36 cellular contexts compared by ENCODE assay signal in the genomic region with DNA sequence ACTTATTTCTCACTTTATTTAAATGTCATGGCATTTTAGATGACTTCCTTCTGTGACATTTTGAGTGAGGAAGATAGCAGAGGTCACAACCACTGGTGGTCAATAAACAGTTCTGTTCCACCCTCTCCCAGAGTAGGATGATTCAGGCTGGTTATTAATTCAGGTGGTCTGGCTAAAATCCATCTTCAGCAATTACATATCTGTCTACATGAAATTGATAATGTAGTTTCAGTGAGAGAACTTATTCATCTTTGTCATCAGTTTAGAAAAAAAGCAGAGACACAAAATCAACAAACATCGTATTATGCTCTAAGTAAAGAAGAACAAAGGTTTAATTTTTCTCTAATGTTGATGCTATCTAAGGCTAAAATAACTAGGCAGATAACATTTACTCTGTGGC.
"Had no signal": no experiment of that assay in that cellular context is flagged by ENCODE, and none has a peak within 500 bp of the region (broad histone marks: within the 10 kb centered on the region; RNA-seq: fewer than 3 reads in every experiment).

No MANE protein-coding gene starts in this region.

- H3K36me3 ChIP-seq: adrenal gland, breast epithelium, cardiac muscle cell, gastrocnemius medialis, heart left ventricle had no signal

- ATAC-seq: activated CD4-positive, alpha-beta T cell treated with anti-CD3 and anti-CD28 coated beads for 36 hours; activated CD8-positive, alpha-beta memory T cell treated with anti-CD3 and anti-CD28 coated beads, Interleukin-2, amount 10 ng/mL, durations not matched to agents 7 days and 5 days; activated CD8-positive, alpha-beta T cell treated with anti-CD3 and anti-CD28 coated beads, Interleukin-2, amount 10 ng/mL, durations not matched to agents 7 days and 5 days; activated naive CD8-positive, alpha-beta T cell treated with anti-CD3 and anti-CD28 coated beads, Interleukin-2, amount 50 U/mL, for 24 hours; esophagus mucosa; gastrocnemius medialis; heart left ventricle had no signal

- H3K27ac ChIP-seq: adrenal gland, breast epithelium, cardiac muscle cell, coronary artery, dorsolateral prefrontal cortex, gastrocnemius medialis, heart left ventricle had no signal

- H3K36me3 Mint-ChIP-seq: activated CD4-positive, alpha-beta memory T cell treated with anti-CD3 and anti-CD28 coated beads for 36 hours; activated CD8-positive, alpha-beta memory T cell treated with anti-CD3 and anti-CD28 coated beads, Interleukin-2, amount 10 ng/mL, durations not matched to agents 7 days and 5 days; activated naive CD4-positive, alpha-beta T cell treated with anti-CD3 and anti-CD28 coated beads, Interleukin-2, amount 50 U/mL, for 24 hours; activated naive CD8-positive, alpha-beta T cell treated with anti-CD3 and anti-CD28 coated beads for 36 hours; brain had no signal

- H3K4me3 Mint-ChIP-seq: activated CD4-positive, alpha-beta memory T cell treated with anti-CD3 and anti-CD28 coated beads for 36 hours; activated CD4-positive, alpha-beta T cell treated with anti-CD3 and anti-CD28 coated beads for 36 hours; activated CD4-positive, alpha-beta T cell treated with anti-CD3 and anti-CD28 coated beads, Interleukin-2, amount 10 ng/mL, durations not matched to agents 24 days and 14 days; activated CD8-positive, alpha-beta memory T cell treated with anti-CD3 and anti-CD28 coated beads, Interleukin-2, amount 10 ng/mL, durations not matched to agents 7 days and 5 days; activated CD8-positive, alpha-beta T cell treated with anti-CD3 and anti-CD28 coated beads, Interleukin-2, amount 10 ng/mL, durations not matched to agents 7 days and 5 days; activated naive CD4-positive, alpha-beta T cell treated with anti-CD3 and anti-CD28 coated beads for 36 hours; activated naive CD4-positive, alpha-beta T cell treated with anti-CD3 and anti-CD28 coated beads, Interleukin-2, amount 50 U/mL, for 24 hours; activated naive CD8-positive, alpha-beta T cell treated with anti-CD3 and anti-CD28 coated beads for 36 hours; activated naive CD8-positive, alpha-beta T cell treated with anti-CD3 and anti-CD28 coated beads, Interleukin-2, amount 50 U/mL, for 24 hours; activated T-helper 1 cell treated with anti-CD3 and anti-CD28 coated beads, Interleukin-12 subunit alpha, Interleukin-12 subunit beta, Interleukin-2, Interleukin-4 antibody, amounts not matched to agents 30 ng/mL and 10 ng/mL and 1 ng/mL, durations not matched to agents 14 hours and 24 hours and 36 hours; brain; dendritic cell treated with granulocyte-macrophage colony-stimulating factor and Interleukin-4, amounts not matched to agents 40 ng/mL and 50 ng/mL, for 4 days; endodermal cell had no signal

- H3K9me3 Mint-ChIP-seq: activated CD4-positive, alpha-beta T cell treated with anti-CD3 and anti-CD28 coated beads, Interleukin-2, amount 10 ng/mL, durations not matched to agents 24 days and 14 days; activated naive CD4-positive, alpha-beta T cell treated with anti-CD3 and anti-CD28 coated beads for 36 hours; activated naive CD4-positive, alpha-beta T cell treated with anti-CD3 and anti-CD28 coated beads, Interleukin-2, amount 50 U/mL, for 24 hours; activated naive CD8-positive, alpha-beta T cell treated with anti-CD3 and anti-CD28 coated beads for 36 hours; activated T-helper 1 cell treated with anti-CD3 and anti-CD28 coated beads, Interleukin-12 subunit alpha, Interleukin-12 subunit beta, Interleukin-2, Interleukin-4 antibody, amounts not matched to agents 30 ng/mL and 10 ng/mL and 1 ng/mL, durations not matched to agents 14 hours and 24 hours and 36 hours; activated T-helper 2 cell treated with anti-CD3 and anti-CD28 coated beads, Interferon-gamma antibody, Interleukin-2, Interleukin-4, amounts not matched to agents 10 μg/mL and 5 μg/mL and 100 μg/mL, durations not matched to agents 14 hours and 24 hours and 36 hours; brain; dendritic cell treated with granulocyte-macrophage colony-stimulating factor and Interleukin-4, amounts not matched to agents 40 ng/mL and 50 ng/mL, for 4 days; endodermal cell had no signal

- H3K27me3 ChIP-seq: adrenal gland, breast epithelium, cardiac muscle cell, dorsolateral prefrontal cortex, gastrocnemius medialis, heart left ventricle had no signal

- H3K27me3 Mint-ChIP-seq: activated CD4-positive, alpha-beta memory T cell treated with anti-CD3 and anti-CD28 coated beads for 36 hours; activated CD4-positive, alpha-beta T cell treated with anti-CD3 and anti-CD28 coated beads for 36 hours; activated CD4-positive, alpha-beta T cell treated with anti-CD3 and anti-CD28 coated beads, Interleukin-2, amount 10 ng/mL, durations not matched to agents 24 days and 14 days; activated CD8-positive, alpha-beta memory T cell treated with anti-CD3 and anti-CD28 coated beads, Interleukin-2, amount 10 ng/mL, durations not matched to agents 7 days and 5 days; activated naive CD4-positive, alpha-beta T cell treated with anti-CD3 and anti-CD28 coated beads, Interleukin-2, amount 50 U/mL, for 24 hours; activated naive CD8-positive, alpha-beta T cell treated with anti-CD3 and anti-CD28 coated beads for 36 hours; activated naive CD8-positive, alpha-beta T cell treated with anti-CD3 and anti-CD28 coated beads, Interleukin-2, amount 50 U/mL, for 24 hours; dendritic cell treated with granulocyte-macrophage colony-stimulating factor and Interleukin-4, amounts not matched to agents 40 ng/mL and 50 ng/mL, for 4 days had no signal

- H3K9me3 ChIP-seq: adrenal gland, breast epithelium, gastrocnemius medialis, heart left ventricle had no signal

- DNase-seq: activated CD4-positive, alpha-beta memory T cell treated with anti-CD3 and anti-CD28 coated beads for 36 hours; activated CD4-positive, alpha-beta T cell treated with anti-CD3 and anti-CD28 coated beads for 36 hours; activated CD4-positive, alpha-beta T cell treated with anti-CD3 and anti-CD28 coated beads, Interleukin-2, amount 10 ng/mL, durations not matched to agents 24 days and 14 days; activated CD4-positive, CD25-positive, alpha-beta regulatory T cell; activated CD4-positive, CD25-positive, alpha-beta regulatory T cell treated with anti-CD3 and anti-CD28 coated beads, Interleukin-2, amount 50 U/mL, for 72 hours; activated CD8-positive, alpha-beta memory T cell treated with anti-CD3 and anti-CD28 coated beads, Interleukin-2, amount 10 ng/mL, durations not matched to agents 7 days and 5 days; activated CD8-positive, alpha-beta memory T cell treated with anti-CD3 and anti-CD28 coated beads, Interleukin-2, amount 50 U/mL, for 4 hours; activated CD8-positive, alpha-beta T cell treated with anti-CD3 and anti-CD28 coated beads, Interleukin-2, amount 10 ng/mL, durations not matched to agents 7 days and 5 days; activated effector memory CD4-positive, alpha-beta T cell treated with anti-CD3 and anti-CD28 coated beads, Interleukin-2, amount 50 U/mL, for 16 hours; activated naive CD4-positive, alpha-beta T cell treated with anti-CD3 and anti-CD28 coated beads for 36 hours; activated naive CD8-positive, alpha-beta T cell treated with anti-CD3 and anti-CD28 coated beads for 36 hours; activated naive CD8-positive, alpha-beta T cell treated with anti-CD3 and anti-CD28 coated beads, Interleukin-2, amount 50 U/mL, for 24 hours; activated T-cell treated with anti-CD3 and anti-CD28 coated beads, Interleukin-2, amount 50 U/mL, for 1 hour; activated T-cell treated with anti-CD3 and anti-CD28 coated beads, Interleukin-2, amount 50 U/mL, for 48 hours; adrenal gland; amygdala; aorta; central memory CD4-positive, alpha-beta T cell; cerebellar nuclear complex; dorsolateral prefrontal cortex; effector memory CD4-positive, alpha-beta T cell; endodermal cell; foreskin fibroblast; gastrocnemius medialis; glutamatergic neuron; heart left ventricle; T-helper 2 cell had no signal

- H3K4me1 ChIP-seq: breast epithelium, gastrocnemius medialis had no signal

- H3K4me1 Mint-ChIP-seq: activated CD4-positive, alpha-beta T cell treated with anti-CD3 and anti-CD28 coated beads for 36 hours; activated CD4-positive, alpha-beta T cell treated with anti-CD3 and anti-CD28 coated beads, Interleukin-2, amount 10 ng/mL, durations not matched to agents 24 days and 14 days; activated CD8-positive, alpha-beta memory T cell treated with anti-CD3 and anti-CD28 coated beads, Interleukin-2, amount 10 ng/mL, durations not matched to agents 7 days and 5 days; activated naive CD4-positive, alpha-beta T cell treated with anti-CD3 and anti-CD28 coated beads, Interleukin-2, amount 50 U/mL, for 24 hours; activated naive CD8-positive, alpha-beta T cell treated with anti-CD3 and anti-CD28 coated beads for 36 hours; activated naive CD8-positive, alpha-beta T cell treated with anti-CD3 and anti-CD28 coated beads, Interleukin-2, amount 50 U/mL, for 24 hours; brain; endodermal cell had no signal

- H3K27ac Mint-ChIP-seq: activated CD4-positive, alpha-beta memory T cell treated with anti-CD3 and anti-CD28 coated beads for 36 hours; activated CD4-positive, alpha-beta T cell treated with anti-CD3 and anti-CD28 coated beads for 36 hours; activated CD4-positive, alpha-beta T cell treated with anti-CD3 and anti-CD28 coated beads, Interleukin-2, amount 10 ng/mL, durations not matched to agents 24 days and 14 days; activated CD8-positive, alpha-beta memory T cell treated with anti-CD3 and anti-CD28 coated beads, Interleukin-2, amount 10 ng/mL, durations not matched to agents 7 days and 5 days; activated CD8-positive, alpha-beta T cell treated with anti-CD3 and anti-CD28 coated beads, Interleukin-2, amount 10 ng/mL, durations not matched to agents 7 days and 5 days; activated naive CD4-positive, alpha-beta T cell treated with anti-CD3 and anti-CD28 coated beads for 36 hours; activated naive CD4-positive, alpha-beta T cell treated with anti-CD3 and anti-CD28 coated beads, Interleukin-2, amount 50 U/mL, for 24 hours; activated naive CD8-positive, alpha-beta T cell treated with anti-CD3 and anti-CD28 coated beads for 36 hours; activated naive CD8-positive, alpha-beta T cell treated with anti-CD3 and anti-CD28 coated beads, Interleukin-2, amount 50 U/mL, for 24 hours; activated T-helper 1 cell treated with anti-CD3 and anti-CD28 coated beads, Interleukin-12 subunit alpha, Interleukin-12 subunit beta, Interleukin-2, Interleukin-4 antibody, amounts not matched to agents 30 ng/mL and 10 ng/mL and 1 ng/mL, durations not matched to agents 14 hours and 24 hours and 36 hours; activated T-helper 2 cell treated with anti-CD3 and anti-CD28 coated beads, Interferon-gamma antibody, Interleukin-2, Interleukin-4, amounts not matched to agents 10 μg/mL and 5 μg/mL and 100 μg/mL, durations not matched to agents 14 hours and 24 hours and 36 hours; brain; dendritic cell treated with granulocyte-macrophage colony-stimulating factor and Interleukin-4, amounts not matched to agents 40 ng/mL and 50 ng/mL, for 4 days; endodermal cell had no signal

- H3K4me3 ChIP-seq: adrenal gland, breast epithelium, cardiac muscle cell, coronary artery, dorsolateral prefrontal cortex, gastrocnemius medialis, heart left ventricle had no signal
